Comparison of ENCODE assay signal across 23 cellular contexts in the genomic region with DNA sequence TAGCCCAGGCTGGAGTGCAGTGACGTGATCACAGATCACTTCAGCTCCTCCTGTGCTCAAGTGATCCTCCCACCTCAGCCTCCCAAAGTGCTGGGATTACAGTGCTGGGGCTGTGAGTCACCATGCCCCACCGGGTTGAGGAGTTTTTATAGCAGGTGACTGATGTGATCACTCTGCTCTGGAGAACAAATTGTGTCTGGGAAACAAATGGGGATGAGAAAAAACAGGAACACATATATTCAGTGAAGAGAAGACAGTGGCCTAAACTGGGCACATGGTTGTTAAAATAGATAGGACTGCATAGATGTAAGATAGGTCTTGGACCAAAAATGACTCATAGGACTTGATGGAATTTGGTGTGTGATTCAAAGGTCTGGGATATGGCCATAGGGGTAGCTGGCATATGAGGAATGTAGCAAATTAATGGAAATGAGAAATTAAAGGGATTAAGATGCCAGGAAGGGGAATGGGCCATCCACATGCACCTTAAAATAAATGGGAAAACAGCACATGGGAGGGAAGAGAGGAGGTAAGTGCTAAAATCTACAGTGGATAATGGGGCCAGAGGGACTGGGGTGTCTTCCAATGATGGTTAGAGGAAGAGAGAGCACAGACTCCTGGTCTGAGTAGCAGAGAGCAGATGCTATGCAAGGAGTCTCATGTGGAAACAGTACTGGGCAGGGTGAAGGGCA. TPM values are rescaled to one million over a fixed set of nuclear protein-coding genes. Genes with fewer than 3 reads are reported as not detected.
A peak's percentile ranks its signal among the peaks of the same experiment; 100 is the strongest.
DNase-seq lines count a peak whose midpoint lies in the region; ATAC-seq and TF ChIP-seq lines count a peak whose summit lies in the region.
"Had no signal": no experiment of that assay in that cellular context is flagged by ENCODE, and none has a peak within 500 bp of the region (broad histone marks: within the 10 kb centered on the region; RNA-seq: fewer than 3 reads in every experiment).

No MANE protein-coding gene starts in this region.

- H2BK5ac ChIP-seq in mesendoderm (ENCODE audit: low read length): no peak overlapping the region

- no peak overlapping the region for H2BK120ac ChIP-seq in mesendoderm (ENCODE audit: low read depth, low read length)

- H3K4me2 ChIP-seq in BLaER1 treated with 17β-estradiol and CSF1 and Interleukin-3, amounts not matched to agents 10 nM and 100 nM: peak overlapping the region; percentile 11 to 75 (median 46); a peak in 19 of 22 replicates
- H3K4me2 ChIP-seq in mesendoderm (ENCODE audit: low read length) (no peak overlapping the region), OCI-LY7 (ENCODE audit: low read length) (no peak overlapping the region)

- BruUV-seq in OCI-LY7 (replicated peaks; lab: Mats Ljungman, UMichigan): no TSS peak

- no peak overlapping the region for H4K8ac ChIP-seq in mesendoderm (ENCODE audit: low read depth, low read length)

- H3K27ac ChIP-seq in BLaER1 treated with 17β-estradiol and CSF1 and Interleukin-3, amounts not matched to agents 10 nM and 100 nM: peak overlapping the region in 2 of 11 experiments; percentile 7 to 32; a peak in 1 of 22 replicates
- H3K27ac ChIP-seq in mesendoderm (ENCODE audit: low read depth, low read length) (no peak overlapping the region), OCI-LY7 (ENCODE audit: low read depth, low read length, poor library complexity, severe bottlenecking) (no peak overlapping the region)
- H3K27ac ChIP-seq: dorsolateral prefrontal cortex, gastroesophageal sphincter, right atrium auricular region, SK-N-MC had no signal

- CTCF ChIA-PET in OCI-LY7 (lab: Charles Lee; ENCODE audit: unreplicated experiment): no interaction called here

- intact Hi-C loops in OCI-LY7 (cut with micrococcal nuclease; ENCODE audit: unreplicated experiment): no loop called here

- H3K4me1 ChIP-seq in BLaER1 treated with 17β-estradiol and CSF1 and Interleukin-3, amounts not matched to agents 10 nM and 100 nM: peaks cover 57 to 94% (median 73%) of the 10 kb centered on the region in 10 experiments
- H3K4me1 ChIP-seq in mesendoderm (ENCODE audit: control insufficient read depth, low read depth, low read length): peaks cover 10% of the 10 kb centered on the region
- peaks cover 12% of the 10 kb centered on the region for H3K4me1 ChIP-seq in OCI-LY7 (ENCODE audit: insufficient read depth, low read length, poor library complexity, severe bottlenecking)
- H3K4me1 ChIP-seq: gastroesophageal sphincter, right atrium auricular region had no signal

- no peak overlapping the region for H3K18ac ChIP-seq in mesendoderm (ENCODE audit: low read length)

- no peak overlapping the region for H3K23ac ChIP-seq in mesendoderm (ENCODE audit: low read length)

- no peak overlapping the region for H3K9ac ChIP-seq in BLaER1 treated with 17β-estradiol and CSF1 and Interleukin-3, amounts not matched to agents 10 nM and 100 nM
- H3K9ac ChIP-seq in mesendoderm (ENCODE audit: low read length): no peak overlapping the region

- H3K79me1 ChIP-seq in mesendoderm (ENCODE audit: low read length): peaks cover 12% of the 10 kb centered on the region

- no peak for TF ChIP-seq CTCF in OCI-LY7 (conservative IDR thresholded peaks at IDR 0.05; ENCODE audit: low read length)

- peaks cover 0 to 11% (median 0%) of the 10 kb centered on the region in 11 experiments; a peak in 6 of 22 replicates for H3K9me3 ChIP-seq in BLaER1 treated with 17β-estradiol and CSF1 and Interleukin-3, amounts not matched to agents 10 nM and 100 nM (replicated peaks in 1 of 11)
- peaks cover 6% of the 10 kb centered on the region; the same call in 1 of the 2 replicates for H3K9me3 ChIP-seq in OCI-LY7 (ENCODE audit: low read length)
- H3K9me3 ChIP-seq: gastroesophageal sphincter, right atrium auricular region had no signal

- H3K36me3 ChIP-seq in BLaER1 treated with 17β-estradiol and CSF1 and Interleukin-3, amounts not matched to agents 10 nM and 100 nM: peaks cover 4 to 96% (median 68%) of the 10 kb centered on the region in 11 experiments; a peak in 20 of 22 replicates
- H3K36me3 ChIP-seq in mesendoderm (ENCODE audit: control insufficient read depth, insufficient read depth, low read length) (no peaks in the 10 kb centered on the region), OCI-LY7 (ENCODE audit: insufficient read depth, low read length) (peaks cover 88% of the 10 kb centered on the region)
- H3K36me3 ChIP-seq: gastroesophageal sphincter, right atrium auricular region had no signal

- peaks cover 0 to 99% (median 72%) of the 10 kb centered on the region in 11 experiments; a peak in 16 of 22 replicates for H4K20me1 ChIP-seq in BLaER1 treated with 17β-estradiol and CSF1 and Interleukin-3, amounts not matched to agents 10 nM and 100 nM
- no peaks in the 10 kb centered on the region for H4K20me1 ChIP-seq in OCI-LY7 (ENCODE audit: insufficient read depth, low read length)

- H3K79me2 ChIP-seq in mesendoderm (ENCODE audit: control insufficient read depth, insufficient read depth, low read length) (peaks cover 79% of the 10 kb centered on the region), OCI-LY7 (ENCODE audit: insufficient read depth, low read depth, low read length) (peaks cover 97% of the 10 kb centered on the region)

- H4K5ac ChIP-seq in mesendoderm (ENCODE audit: low read length): no peak overlapping the region

- POLR2A ChIA-PET in OCI-LY7 (lab: Charles Lee): no interaction called here

- H3K4ac ChIP-seq in mesendoderm (ENCODE audit: low read depth, low read length): no peak overlapping the region

- no peak overlapping the region for H2AK5ac ChIP-seq in mesendoderm (ENCODE audit: low read length)

- ATAC-seq in HG02610 (IDR thresholded peaks at IDR 0.05; ENCODE audit: unreplicated experiment): peak; percentile 53
- ATAC-seq: gastroesophageal sphincter; left cardiac atrium; naive thymus-derived CD4-positive, alpha-beta T cell had no signal

- no peak overlapping the region for H2AFZ ChIP-seq in OCI-LY7 (ENCODE audit: low read length)

- WGBS in mesendoderm (ENCODE audit: extremely low coverage, insufficient coverage, low lambda C conversion rate): no CpG with 5 or more reads among the region's 2 CpGs

- no peaks in the 10 kb centered on the region for H3K27me3 ChIP-seq in BLaER1 treated with 17β-estradiol and CSF1 and Interleukin-3, amounts not matched to agents 10 nM and 100 nM
- no peaks in the 10 kb centered on the region for H3K27me3 ChIP-seq in mesendoderm (ENCODE audit: insufficient read depth, low read length, poor library complexity)
- H3K27me3 ChIP-seq: gastroesophageal sphincter, right atrium auricular region had no signal

- H3K4me3 ChIP-seq in BLaER1 treated with 17β-estradiol and CSF1 and Interleukin-3, amounts not matched to agents 10 nM and 100 nM: no peak overlapping the region
- H3K4me3 ChIP-seq in mesendoderm (ENCODE audit: low read length) (no peak overlapping the region), OCI-LY7 (ENCODE audit: low read depth, low read length, poor library complexity, severe bottlenecking) (no peak overlapping the region)
- H3K4me3 ChIP-seq: dorsolateral prefrontal cortex, gastroesophageal sphincter, right atrium auricular region, SK-N-MC had no signal

- no peak overlapping the region for H3K56ac ChIP-seq in mesendoderm (ENCODE audit: low read length)

- DNase-seq in astrocyte of the hippocampus (ENCODE audit: low read depth, low spot score) (peak; percentile 25), mesendoderm (peak; percentile 54), NCI-H146 (lab: John Stamatoyannopoulos, UW) (no peak), OCI-LY7 (ENCODE audit: low spot score) (no peak)
- no peak for DNase-seq in effector CD4-positive, alpha-beta T cell
- no peak for DNase-seq in stimulated activated CD4-positive, alpha-beta T cell treated with anti-CD3 and anti-CD28 coated beads, Interleukin-4, amount 100 ng/mL, for 24 hours
- DNase-seq: activated B cell treated with CpG ODN at 0.5 μM for 24 hours; activated CD4-positive, alpha-beta memory T cell treated with anti-CD3 and anti-CD28 coated beads for 36 hours; activated T-cell treated with anti-CD3 and anti-CD28 coated beads, Interleukin-2, amount 50 U/mL, for 1 hour; CD8-positive, alpha-beta memory T cell; DMS79; dorsolateral prefrontal cortex; left cardiac atrium; mesenchymal stem cell; naive thymus-derived CD4-positive, alpha-beta T cell; NCI-H2029; NCI-H345; NK-92 treated with Interleukin-12 subunit alpha and Interleukin-12 subunit beta, amount 100 ng/mL, for 24 hours had no signal

- no peaks in the 10 kb centered on the region for H3K9me2 ChIP-seq in OCI-LY7 (ENCODE audit: insufficient read depth, low read length)

- H2BK15ac ChIP-seq in mesendoderm (replicated peaks; ENCODE audit: low read depth): no peak overlapping the region

RNA-seq across cellular contexts. Expression of a gene that starts 11.2 kb away (rescaled TPM):
- polyA plus RNA-seq in mesendoderm (2013, experiment 1 of 2): 131 TPM
- 130 TPM for polyA plus RNA-seq in mesendoderm (2013, experiment 2 of 2)
- 116 and 121 TPM in 2 replicates for total RNA-seq in OCI-LY7 (2014; rRNA removed; shearing (Covaris generic))
- 194 and 207 TPM in 2 replicates for total RNA-seq in OCI-LY7 (2022)

Comparison
In these comparisons a context has a peak if more than half of its experiments do, and no peak if none do; other contexts are left out.
1. H3K4me2 ChIP-seq: peak in BLaER1 treated with 17β-estradiol and CSF1 and Interleukin-3, amounts not matched to agents 10 nM and 100 nM (11 of 11); none in mesendoderm (single experiment) and OCI-LY7 (single experiment).
2. DNase-seq: peak in astrocyte of the hippocampus (single experiment) and mesendoderm (single experiment); none in NCI-H146 (single experiment), OCI-LY7 (single experiment), effector CD4-positive, alpha-beta T cell (single experiment) and stimulated activated CD4-positive, alpha-beta T cell treated with anti-CD3 and anti-CD28 coated beads, Interleukin-4, amount 100 ng/mL, for 24 hours (single experiment).